ENCODE assay signal across 19 cellular contexts in genomic region chr11:40125054-40125453, GRCh38.
A peak's percentile ranks its signal among the peaks of the same experiment; 100 is the strongest.
DNase-seq lines count a peak whose midpoint lies in the region; ATAC-seq, FAIRE-seq and TF ChIP-seq lines count a peak whose summit lies in the region.
"Had no signal": no experiment of that assay in that cellular context is flagged by ENCODE, and none has a peak within 500 bp of the region (broad histone marks: within the 10 kb centered on the region; RNA-seq: fewer than 3 reads in every experiment).

No MANE protein-coding gene starts in this region.

- BruUV-seq in GM12878 (replicated peaks; lab: Mats Ljungman, UMichigan), result no TSS peak

- H4K20me1 ChIP-seq in GM12878 (ENCODE audit: control insufficient read depth, insufficient read depth) (no peaks in the 10 kb centered on the region), smooth muscle cell (ENCODE audit: low read depth) (no peaks in the 10 kb centered on the region)

- RAD21 ChIA-PET in GM12878 (lab: Charles Lee; ENCODE audit: unreplicated experiment), result interaction anchor here (1.8 kb wide), 1 partner anchor 169 kb away, joined by 5 read pairs; no protein-coding TSS in a partner anchor

- no peak overlapping the region for H3K4me3 ChIP-seq in NB4 (ENCODE audit: low read depth, low read length)
- no peak overlapping the region for H3K4me3 ChIP-seq in GM12878
- no peak overlapping the region for H3K4me3 ChIP-seq in smooth muscle cell
- no peak overlapping the region for H3K4me3 ChIP-seq in H7 (ENCODE audit: insufficient read depth, low read depth, low read length)
- H3K4me3 ChIP-seq: body of pancreas, gastroesophageal sphincter, left ventricle myocardium inferior had no signal

- peak; percentile 15 for DNase-seq in NOMO-1 treated with DMSO at 0.1 percent for 48 hours (lab: John Stamatoyannopoulos, UW; ENCODE audit: unreplicated experiment)
- DNase-seq in NOMO-1 treated with dmso at 0.1 percent for 144 hours (lab: John Stamatoyannopoulos, UW; ENCODE audit: unreplicated experiment), result no peak
- DNase-seq in NB4 (ENCODE audit: low read depth), result peak; percentile 4
- no peak for DNase-seq in GM12878 (ENCODE audit: low read depth, low spot score)
- DNase-seq in smooth muscle cell (lab: John Stamatoyannopoulos, UW; ENCODE audit: unreplicated experiment), result no peak
- no peak for DNase-seq in left colon
- DNase-seq in H7, result no peak
- no peak for DNase-seq in activated CD4-positive, alpha-beta T cell treated with anti-CD3 and anti-CD28 coated beads, Interleukin-2, amount 10 ng/mL, durations not matched to agents 7 days and 5 days
- DNase-seq: activated CD4-positive, alpha-beta T cell treated with anti-CD3 and anti-CD28 coated beads for 36 hours; body of pancreas; DMS79 treated with DMSO at 0.1 percent for 48 hours; effector memory CD8-positive, alpha-beta T cell; HFFc6; IMR-90; left ventricle myocardium inferior; SHP77 treated with DMSO at 0.1 percent for 48 hours; trophoblast cell had no signal

- TF ChIP-seq RAD21 in GM12878 (IDR thresholded peaks at IDR 0.05; ENCODE audit: insufficient read depth, low read depth, low read length), result peak; percentile 36; the same call in 1 of the 2 replicates

- H3K9me3 Mint-ChIP-seq in activated CD4-positive, alpha-beta T cell treated with anti-CD3 and anti-CD28 coated beads, Interleukin-2, amount 10 ng/mL, durations not matched to agents 7 days and 5 days, result no peaks in the 10 kb centered on the region

- TF ChIP-seq CTCF in NB4 (IDR thresholded peaks at IDR 0.05; ENCODE audit: low read depth, low read length) (peak; percentile 34), GM12878 (IDR thresholded peaks at IDR 0.05 in 2 of 3, conservative IDR thresholded peaks at IDR 0.05 in 1 of 3; ENCODE audit: control insufficient read depth in 2 of 3, extremely low read depth in 1 of 3, insufficient read depth in 1 of 3, low read depth in 3 of 3, low read length in 3 of 3) (peak in 2 of 3 experiments; percentile 16 to 36; a peak in 2 of 6 replicates), smooth muscle cell (IDR thresholded peaks at IDR 0.05; ENCODE audit: borderline replicate concordance, insufficient read depth, poor library complexity, severe bottlenecking) (peak; percentile 44)

- H3K27ac ChIP-seq in GM12878 (ENCODE audit: control insufficient read depth, insufficient read depth) (no peak overlapping the region), smooth muscle cell (ENCODE audit: low read depth) (no peak overlapping the region)
- H3K27ac ChIP-seq: body of pancreas, gastroesophageal sphincter, left ventricle myocardium inferior had no signal

- H3K4me1 Mint-ChIP-seq in activated CD4-positive, alpha-beta T cell treated with anti-CD3 and anti-CD28 coated beads, Interleukin-2, amount 10 ng/mL, durations not matched to agents 7 days and 5 days, result no peaks in the 10 kb centered on the region
- H3K4me1 Mint-ChIP-seq: activated CD4-positive, alpha-beta T cell treated with anti-CD3 and anti-CD28 coated beads for 36 hours had no signal

- SMC1A ChIA-PET in GM12878 (lab: Charles Lee; ENCODE audit: uncharacterized antibody, unreplicated experiment), result interaction anchor here (1.2 to 1.4 kb wide), 4 partner anchors 58 to 171 kb away, joined by 3 to 8 read pairs (median 4); no protein-coding TSS in a partner anchor

- FAIRE-seq in GM12878 (lab: Jason Lieb, UNC), result no peak

- H3K9ac ChIP-seq in GM12878 (ENCODE audit: control insufficient read depth, insufficient read depth, low read length) (no peak overlapping the region), smooth muscle cell (ENCODE audit: low read depth) (no peak overlapping the region)

- H3F3A ChIP-seq in smooth muscle cell (ENCODE audit: low read depth), result no peaks in the 10 kb centered on the region

- no peak for ATAC-seq in GM12878
- ATAC-seq in left colon, result no peak
- ATAC-seq: activated CD4-positive, alpha-beta T cell treated with anti-CD3 and anti-CD28 coated beads for 36 hours; body of pancreas; effector memory CD8-positive, alpha-beta T cell; gastroesophageal sphincter had no signal

- intact Hi-C loops in GM12878 (cut with micrococcal nuclease; ENCODE audit: unreplicated experiment) (no loop called here), left colon (cut with DNase I, micrococcal nuclease) (no loop called here)

- TF ChIP-seq POLR2A in NB4 (IDR thresholded peaks at IDR 0.05; ENCODE audit: extremely low read depth, insufficient read length) (no peak), GM12878 (IDR thresholded peaks at IDR 0.05; ENCODE audit: low read depth, low read length) (no peak)

- H3K4me2 ChIP-seq in GM12878 (ENCODE audit: control insufficient read depth, insufficient read depth) (no peak overlapping the region), smooth muscle cell (no peak overlapping the region)

- CTCF ChIA-PET in GM12878 (lab: Yijun Ruan, JAX), result interaction anchor here (1.5 to 2.0 kb wide), 2 partner anchors 12 to 169 kb away, joined by 3 to 7 read pairs; no protein-coding TSS in a partner anchor
- CTCF ChIA-PET in activated CD4-positive, alpha-beta T cell treated with anti-CD3 and anti-CD28 coated beads, Interleukin-2, amount 10 ng/mL, durations not matched to agents 7 days and 5 days (lab: Charles Lee), result no interaction called here

- H3K79me2 ChIP-seq in GM12878 (ENCODE audit: control insufficient read depth, insufficient read depth, low read length) (no peaks in the 10 kb centered on the region), smooth muscle cell (ENCODE audit: low read depth) (no peaks in the 10 kb centered on the region)

- in situ Hi-C loops in GM12878 (cut with MboI), result no loop called here

- POLR2A ChIA-PET in GM12878 (lab: Charles Lee), result no interaction called here
- POLR2A ChIA-PET in activated CD4-positive, alpha-beta T cell treated with anti-CD3 and anti-CD28 coated beads, Interleukin-2, amount 10 ng/mL, durations not matched to agents 7 days and 5 days (lab: Charles Lee), result no interaction called here

- H3K27me3 ChIP-seq in GM12878 (replicated peaks in 1 of 2; ENCODE audit: control insufficient read depth in 2 of 2, insufficient read depth in 2 of 2, low read length in 1 of 2) (no peaks in the 10 kb centered on the region), smooth muscle cell (ENCODE audit: low read depth) (no peaks in the 10 kb centered on the region), H7 (ENCODE audit: control insufficient read depth, insufficient read depth, low read length) (no peaks in the 10 kb centered on the region)
- H3K27me3 ChIP-seq: body of pancreas, gastroesophageal sphincter had no signal

- H3K9me3 ChIP-seq in GM12878 (replicated peaks; ENCODE audit: control insufficient read depth, insufficient read depth, low read length) (no peaks in the 10 kb centered on the region), smooth muscle cell (replicated peaks; ENCODE audit: low read depth) (no peaks in the 10 kb centered on the region)
- H3K9me3 ChIP-seq: body of pancreas had no signal

- no peak for TF ChIP-seq EP300 in GM12878 (IDR thresholded peaks at IDR 0.05; ENCODE audit: borderline replicate concordance in 1 of 2, control insufficient read depth in 1 of 2, low read depth in 2 of 2, low read length in 2 of 2)

- no peaks in the 10 kb centered on the region for H3K27me3 Mint-ChIP-seq in activated CD4-positive, alpha-beta T cell treated with anti-CD3 and anti-CD28 coated beads, Interleukin-2, amount 10 ng/mL, durations not matched to agents 7 days and 5 days
- H3K27me3 Mint-ChIP-seq: activated CD4-positive, alpha-beta T cell treated with anti-CD3 and anti-CD28 coated beads for 36 hours; effector memory CD8-positive, alpha-beta T cell had no signal

- H3K4me1 ChIP-seq in GM12878 (ENCODE audit: control insufficient read depth, insufficient read depth, low read length), result no peaks in the 10 kb centered on the region
- H3K4me1 ChIP-seq in smooth muscle cell (ENCODE audit: low read depth), result no peaks in the 10 kb centered on the region
- H3K4me1 ChIP-seq: body of pancreas, gastroesophageal sphincter, left ventricle myocardium inferior had no signal

- H3K36me3 Mint-ChIP-seq in activated CD4-positive, alpha-beta T cell treated with anti-CD3 and anti-CD28 coated beads, Interleukin-2, amount 10 ng/mL, durations not matched to agents 7 days and 5 days (ENCODE audit: low read depth), result no peaks in the 10 kb centered on the region

- H2AFZ ChIP-seq in GM12878 (ENCODE audit: control insufficient read depth, low read depth, low read length) (no peak overlapping the region), smooth muscle cell (ENCODE audit: low read depth) (no peak overlapping the region)

- whole genome bisulfite sequencing in GM12878 (ENCODE audit: insufficient coverage, insufficient replicate concordance, low lambda C conversion rate, missing lambda C conversion rate), result 78% methylated on average over 1 of the region's 1 CpG
- WGBS in smooth muscle cell (ENCODE audit: low lambda C conversion rate), result 29% methylated on average over 1 of the region's 1 CpG

- no peak overlapping the region for H3K4me3 Mint-ChIP-seq in activated CD4-positive, alpha-beta T cell treated with anti-CD3 and anti-CD28 coated beads, Interleukin-2, amount 10 ng/mL, durations not matched to agents 7 days and 5 days
- H3K4me3 Mint-ChIP-seq: activated CD4-positive, alpha-beta T cell treated with anti-CD3 and anti-CD28 coated beads for 36 hours; activated T-helper 1 cell treated with anti-CD3 and anti-CD28 coated beads, Interleukin-12 subunit alpha, Interleukin-12 subunit beta, Interleukin-2, Interleukin-4 antibody, amounts not matched to agents 30 ng/mL and 10 ng/mL and 1 ng/mL, durations not matched to agents 14 hours and 24 hours and 36 hours; effector memory CD8-positive, alpha-beta T cell; HFFc6 had no signal

- H3K27ac Mint-ChIP-seq in activated CD4-positive, alpha-beta T cell treated with anti-CD3 and anti-CD28 coated beads, Interleukin-2, amount 10 ng/mL, durations not matched to agents 7 days and 5 days, result no peak overlapping the region
- H3K27ac Mint-ChIP-seq: activated CD4-positive, alpha-beta T cell treated with anti-CD3 and anti-CD28 coated beads for 36 hours; activated T-helper 1 cell treated with anti-CD3 and anti-CD28 coated beads, Interleukin-12 subunit alpha, Interleukin-12 subunit beta, Interleukin-2, Interleukin-4 antibody, amounts not matched to agents 30 ng/mL and 10 ng/mL and 1 ng/mL, durations not matched to agents 14 hours and 24 hours and 36 hours; effector memory CD8-positive, alpha-beta T cell; HFFc6 had no signal

- H3K36me3 ChIP-seq in GM12878 (ENCODE audit: control insufficient read depth in 2 of 2, insufficient read depth in 2 of 2, low read length in 1 of 2), result no peaks in the 10 kb centered on the region
- peaks cover 4% of the 10 kb centered on the region for H3K36me3 ChIP-seq in smooth muscle cell (ENCODE audit: low read depth)
- no peaks in the 10 kb centered on the region for H3K36me3 ChIP-seq in H7 (replicated peaks; ENCODE audit: control insufficient read depth, insufficient read depth, low read length)
- H3K36me3 ChIP-seq: gastroesophageal sphincter, left ventricle myocardium inferior had no signal

Comparison
In these comparisons a context has a peak if more than half of its experiments do, and no peak if none do; other contexts are left out.
1. DNase-seq: peak in NOMO-1 treated with DMSO at 0.1 percent for 48 hours (single experiment) and NB4 (single experiment); none in NOMO-1 treated with dmso at 0.1 percent for 144 hours (single experiment), GM12878 (single experiment), smooth muscle cell (single experiment), left colon (0 of 2), H7 (single experiment) and activated CD4-positive, alpha-beta T cell treated with anti-CD3 and anti-CD28 coated beads, Interleukin-2, amount 10 ng/mL, durations not matched to agents 7 days and 5 days (single experiment).
2. Peak in every context shown above with its lines, with median percentiles within 50 percentile points of each other: CTCF ChIP-seq.